Comparison of ENCODE assay signal across 1 cellular context in the genomic region with DNA sequence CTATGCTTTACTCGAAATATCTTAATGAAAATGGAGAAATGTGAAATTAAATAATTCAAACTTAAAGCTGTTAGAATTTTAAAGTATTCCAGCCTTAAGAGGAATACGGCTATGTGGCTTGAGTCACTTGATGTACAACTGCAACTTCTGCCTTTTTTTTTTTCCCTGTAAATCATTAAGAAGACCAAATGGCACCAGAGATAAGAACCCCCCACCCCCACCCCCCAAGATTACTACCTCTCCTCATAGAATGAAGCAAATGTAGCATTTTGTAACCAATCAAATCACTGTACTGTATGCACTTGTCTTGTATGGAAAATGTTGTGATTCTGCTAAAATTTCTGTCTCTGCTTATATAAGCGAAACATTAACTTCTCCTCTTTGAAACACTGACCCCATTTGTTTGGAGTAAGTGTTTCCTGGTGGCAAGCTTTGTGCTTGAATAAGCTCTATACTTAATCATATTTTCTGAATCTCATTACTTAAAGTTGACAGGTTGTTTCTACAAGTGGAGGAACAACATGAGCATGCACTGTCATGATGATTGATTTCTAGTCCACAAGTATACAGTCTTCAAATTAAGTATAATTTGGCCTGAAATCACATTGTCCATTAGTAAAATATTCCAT.
A peak's percentile ranks its signal among the peaks of the same experiment; 100 is the strongest.
TF ChIP-seq lines count a peak whose summit lies in the region.

No MANE protein-coding gene starts in this region.

TF ChIP-seq in K562, 482 proteins besides CTCF, POLR2A, EP300 and RAD21 (continued from another document and continues in another):
- TF ChIP-seq, protein P1, sequence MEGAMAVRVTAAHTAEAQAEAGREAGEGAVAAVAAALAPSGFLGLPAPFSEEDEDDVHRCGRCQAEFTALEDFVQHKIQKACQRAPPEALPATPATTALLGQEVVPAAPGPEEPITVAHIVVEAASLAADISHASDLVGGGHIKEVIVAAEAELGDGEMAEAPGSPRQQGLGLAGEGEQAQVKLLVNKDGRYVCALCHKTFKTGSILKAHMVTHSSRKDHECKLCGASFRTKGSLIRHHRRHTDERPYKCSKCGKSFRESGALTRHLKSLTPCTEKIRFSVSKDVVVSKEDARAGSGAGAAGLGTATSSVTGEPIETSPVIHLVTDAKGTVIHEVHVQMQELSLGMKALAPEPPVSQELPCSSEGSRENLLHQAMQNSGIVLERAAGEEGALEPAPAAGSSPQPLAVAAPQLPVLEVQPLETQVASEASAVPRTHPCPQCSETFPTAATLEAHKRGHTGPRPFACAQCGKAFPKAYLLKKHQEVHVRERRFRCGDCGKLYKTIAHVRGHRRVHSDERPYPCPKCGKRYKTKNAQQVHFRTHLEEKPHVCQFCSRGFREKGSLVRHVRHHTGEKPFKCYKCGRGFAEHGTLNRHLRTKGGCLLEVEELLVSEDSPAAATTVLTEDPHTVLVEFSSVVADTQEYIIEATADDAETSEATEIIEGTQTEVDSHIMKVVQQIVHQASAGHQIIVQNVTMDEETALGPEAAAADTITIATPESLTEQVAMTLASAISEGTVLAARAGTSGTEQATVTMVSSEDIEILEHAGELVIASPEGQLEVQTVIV (CRISPR knock-in tag; IDR thresholded peaks at IDR 0.05; ENCODE audit: borderline replicate concordance): no peak
- no peak for TF ChIP-seq CEBPB (tag; IDR thresholded peaks at IDR 0.05)
- TF ChIP-seq, protein P2, sequence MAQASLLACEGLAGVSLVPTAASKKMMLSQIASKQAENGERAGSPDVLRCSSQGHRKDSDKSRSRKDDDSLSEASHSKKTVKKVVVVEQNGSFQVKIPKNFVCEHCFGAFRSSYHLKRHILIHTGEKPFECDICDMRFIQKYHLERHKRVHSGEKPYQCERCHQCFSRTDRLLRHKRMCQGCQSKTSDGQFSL (CRISPR knock-in tag; IDR thresholded peaks at IDR 0.05): no peak
- TF ChIP-seq, protein P2 (tag; IDR thresholded peaks at IDR 0.05): peak in 1 of 2 experiments; percentile 38; a peak in 1 of 4 replicates
- TF ChIP-seq KHSRP (IDR thresholded peaks at IDR 0.05): no peak
- TF ChIP-seq DACH1 (IDR thresholded peaks at IDR 0.05; ENCODE audit: partially characterized antibody): peak; percentile 51
- peak in 1 of 2 experiments; percentile 23; a peak in 1 of 3 replicates for TF ChIP-seq CBX3 (IDR thresholded peaks at IDR 0.05; ENCODE audit: borderline replicate concordance in 1 of 2, low read length in 2 of 2)
- TF ChIP-seq MTA3 (IDR thresholded peaks at IDR 0.05; ENCODE audit: borderline replicate concordance): no peak
- TF ChIP-seq GATA2 (CRISPR knock-in tag; IDR thresholded peaks at IDR 0.05): peak; percentile 51; the same call in 1 of the 2 replicates
- TF ChIP-seq DIDO1 (tag; IDR thresholded peaks at IDR 0.05; ENCODE audit: low read depth): no peak
- TF ChIP-seq, protein P3, sequence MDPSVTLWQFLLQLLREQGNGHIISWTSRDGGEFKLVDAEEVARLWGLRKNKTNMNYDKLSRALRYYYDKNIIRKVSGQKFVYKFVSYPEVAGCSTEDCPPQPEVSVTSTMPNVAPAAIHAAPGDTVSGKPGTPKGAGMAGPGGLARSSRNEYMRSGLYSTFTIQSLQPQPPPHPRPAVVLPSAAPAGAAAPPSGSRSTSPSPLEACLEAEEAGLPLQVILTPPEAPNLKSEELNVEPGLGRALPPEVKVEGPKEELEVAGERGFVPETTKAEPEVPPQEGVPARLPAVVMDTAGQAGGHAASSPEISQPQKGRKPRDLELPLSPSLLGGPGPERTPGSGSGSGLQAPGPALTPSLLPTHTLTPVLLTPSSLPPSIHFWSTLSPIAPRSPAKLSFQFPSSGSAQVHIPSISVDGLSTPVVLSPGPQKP (CRISPR knock-in tag; IDR thresholded peaks at IDR 0.05): no peak
- TF ChIP-seq, protein P4, sequence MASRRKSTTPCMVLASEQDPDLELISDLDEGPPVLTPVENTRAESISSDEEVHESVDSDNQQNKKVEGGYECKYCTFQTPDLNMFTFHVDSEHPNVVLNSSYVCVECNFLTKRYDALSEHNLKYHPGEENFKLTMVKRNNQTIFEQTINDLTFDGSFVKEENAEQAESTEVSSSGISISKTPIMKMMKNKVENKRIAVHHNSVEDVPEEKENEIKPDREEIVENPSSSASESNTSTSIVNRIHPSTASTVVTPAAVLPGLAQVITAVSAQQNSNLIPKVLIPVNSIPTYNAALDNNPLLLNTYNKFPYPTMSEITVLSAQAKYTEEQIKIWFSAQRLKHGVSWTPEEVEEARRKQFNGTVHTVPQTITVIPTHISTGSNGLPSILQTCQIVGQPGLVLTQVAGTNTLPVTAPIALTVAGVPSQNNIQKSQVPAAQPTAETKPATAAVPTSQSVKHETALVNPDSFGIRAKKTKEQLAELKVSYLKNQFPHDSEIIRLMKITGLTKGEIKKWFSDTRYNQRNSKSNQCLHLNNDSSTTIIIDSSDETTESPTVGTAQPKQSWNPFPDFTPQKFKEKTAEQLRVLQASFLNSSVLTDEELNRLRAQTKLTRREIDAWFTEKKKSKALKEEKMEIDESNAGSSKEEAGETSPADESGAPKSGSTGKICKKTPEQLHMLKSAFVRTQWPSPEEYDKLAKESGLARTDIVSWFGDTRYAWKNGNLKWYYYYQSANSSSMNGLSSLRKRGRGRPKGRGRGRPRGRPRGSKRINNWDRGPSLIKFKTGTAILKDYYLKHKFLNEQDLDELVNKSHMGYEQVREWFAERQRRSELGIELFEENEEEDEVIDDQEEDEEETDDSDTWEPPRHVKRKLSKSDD (conservative IDR thresholded peaks at IDR 0.05; ENCODE audit: low read length): no peak
- no peak for TF ChIP-seq HNRNPK (IDR thresholded peaks at IDR 0.05; ENCODE audit: low read depth, low read length, poor library complexity, severe bottlenecking)
- TF ChIP-seq RFX1 (IDR thresholded peaks at IDR 0.05): no peak
- peak; percentile 68 for TF ChIP-seq TCF3 (CRISPR knock-in tag; IDR thresholded peaks at IDR 0.05)
- no peak for TF ChIP-seq NR3C1 (CRISPR knock-in tag; IDR thresholded peaks at IDR 0.05)
- TF ChIP-seq GTF2E2 (tag; IDR thresholded peaks at IDR 0.05): 0 out of 2 replicates have a peak, but pooled peaks have one; percentile 17
- peak; percentile 82 for TF ChIP-seq ARID1B (IDR thresholded peaks at IDR 0.05)
- 0 out of 2 replicates have a peak, but pooled peaks have one; percentile 3 for TF ChIP-seq MECOM (CRISPR knock-in tag; IDR thresholded peaks at IDR 0.05)
- TF ChIP-seq MAZ (CRISPR knock-in tag; conservative IDR thresholded peaks at IDR 0.05 in 1 of 2, IDR thresholded peaks at IDR 0.05 in 1 of 2): no peak
- no peak for TF ChIP-seq STAG1 (CRISPR knock-in tag; IDR thresholded peaks at IDR 0.05; ENCODE audit: borderline replicate concordance)
- TF ChIP-seq TBL1XR1 (IDR thresholded peaks at IDR 0.05; ENCODE audit: low read length in 2 of 2): 0 out of 4 replicates have a peak, but pooled peaks of 1 of the 2 experiments have one; percentile 44
- TF ChIP-seq CAMTA2 (CRISPR knock-in tag; conservative IDR thresholded peaks at IDR 0.05): no peak
- peak; percentile 54; the same call in 1 of the 2 replicates for TF ChIP-seq KLF16 (IDR thresholded peaks at IDR 0.05)
- no peak for TF ChIP-seq POLR3G (IDR thresholded peaks at IDR 0.05; ENCODE audit: extremely low read depth, insufficient read length, insufficient replicate concordance)
- TF ChIP-seq ZNF79 (CRISPR knock-in tag; IDR thresholded peaks at IDR 0.05; ENCODE audit: low read depth): no peak
- TF ChIP-seq, protein P5, sequence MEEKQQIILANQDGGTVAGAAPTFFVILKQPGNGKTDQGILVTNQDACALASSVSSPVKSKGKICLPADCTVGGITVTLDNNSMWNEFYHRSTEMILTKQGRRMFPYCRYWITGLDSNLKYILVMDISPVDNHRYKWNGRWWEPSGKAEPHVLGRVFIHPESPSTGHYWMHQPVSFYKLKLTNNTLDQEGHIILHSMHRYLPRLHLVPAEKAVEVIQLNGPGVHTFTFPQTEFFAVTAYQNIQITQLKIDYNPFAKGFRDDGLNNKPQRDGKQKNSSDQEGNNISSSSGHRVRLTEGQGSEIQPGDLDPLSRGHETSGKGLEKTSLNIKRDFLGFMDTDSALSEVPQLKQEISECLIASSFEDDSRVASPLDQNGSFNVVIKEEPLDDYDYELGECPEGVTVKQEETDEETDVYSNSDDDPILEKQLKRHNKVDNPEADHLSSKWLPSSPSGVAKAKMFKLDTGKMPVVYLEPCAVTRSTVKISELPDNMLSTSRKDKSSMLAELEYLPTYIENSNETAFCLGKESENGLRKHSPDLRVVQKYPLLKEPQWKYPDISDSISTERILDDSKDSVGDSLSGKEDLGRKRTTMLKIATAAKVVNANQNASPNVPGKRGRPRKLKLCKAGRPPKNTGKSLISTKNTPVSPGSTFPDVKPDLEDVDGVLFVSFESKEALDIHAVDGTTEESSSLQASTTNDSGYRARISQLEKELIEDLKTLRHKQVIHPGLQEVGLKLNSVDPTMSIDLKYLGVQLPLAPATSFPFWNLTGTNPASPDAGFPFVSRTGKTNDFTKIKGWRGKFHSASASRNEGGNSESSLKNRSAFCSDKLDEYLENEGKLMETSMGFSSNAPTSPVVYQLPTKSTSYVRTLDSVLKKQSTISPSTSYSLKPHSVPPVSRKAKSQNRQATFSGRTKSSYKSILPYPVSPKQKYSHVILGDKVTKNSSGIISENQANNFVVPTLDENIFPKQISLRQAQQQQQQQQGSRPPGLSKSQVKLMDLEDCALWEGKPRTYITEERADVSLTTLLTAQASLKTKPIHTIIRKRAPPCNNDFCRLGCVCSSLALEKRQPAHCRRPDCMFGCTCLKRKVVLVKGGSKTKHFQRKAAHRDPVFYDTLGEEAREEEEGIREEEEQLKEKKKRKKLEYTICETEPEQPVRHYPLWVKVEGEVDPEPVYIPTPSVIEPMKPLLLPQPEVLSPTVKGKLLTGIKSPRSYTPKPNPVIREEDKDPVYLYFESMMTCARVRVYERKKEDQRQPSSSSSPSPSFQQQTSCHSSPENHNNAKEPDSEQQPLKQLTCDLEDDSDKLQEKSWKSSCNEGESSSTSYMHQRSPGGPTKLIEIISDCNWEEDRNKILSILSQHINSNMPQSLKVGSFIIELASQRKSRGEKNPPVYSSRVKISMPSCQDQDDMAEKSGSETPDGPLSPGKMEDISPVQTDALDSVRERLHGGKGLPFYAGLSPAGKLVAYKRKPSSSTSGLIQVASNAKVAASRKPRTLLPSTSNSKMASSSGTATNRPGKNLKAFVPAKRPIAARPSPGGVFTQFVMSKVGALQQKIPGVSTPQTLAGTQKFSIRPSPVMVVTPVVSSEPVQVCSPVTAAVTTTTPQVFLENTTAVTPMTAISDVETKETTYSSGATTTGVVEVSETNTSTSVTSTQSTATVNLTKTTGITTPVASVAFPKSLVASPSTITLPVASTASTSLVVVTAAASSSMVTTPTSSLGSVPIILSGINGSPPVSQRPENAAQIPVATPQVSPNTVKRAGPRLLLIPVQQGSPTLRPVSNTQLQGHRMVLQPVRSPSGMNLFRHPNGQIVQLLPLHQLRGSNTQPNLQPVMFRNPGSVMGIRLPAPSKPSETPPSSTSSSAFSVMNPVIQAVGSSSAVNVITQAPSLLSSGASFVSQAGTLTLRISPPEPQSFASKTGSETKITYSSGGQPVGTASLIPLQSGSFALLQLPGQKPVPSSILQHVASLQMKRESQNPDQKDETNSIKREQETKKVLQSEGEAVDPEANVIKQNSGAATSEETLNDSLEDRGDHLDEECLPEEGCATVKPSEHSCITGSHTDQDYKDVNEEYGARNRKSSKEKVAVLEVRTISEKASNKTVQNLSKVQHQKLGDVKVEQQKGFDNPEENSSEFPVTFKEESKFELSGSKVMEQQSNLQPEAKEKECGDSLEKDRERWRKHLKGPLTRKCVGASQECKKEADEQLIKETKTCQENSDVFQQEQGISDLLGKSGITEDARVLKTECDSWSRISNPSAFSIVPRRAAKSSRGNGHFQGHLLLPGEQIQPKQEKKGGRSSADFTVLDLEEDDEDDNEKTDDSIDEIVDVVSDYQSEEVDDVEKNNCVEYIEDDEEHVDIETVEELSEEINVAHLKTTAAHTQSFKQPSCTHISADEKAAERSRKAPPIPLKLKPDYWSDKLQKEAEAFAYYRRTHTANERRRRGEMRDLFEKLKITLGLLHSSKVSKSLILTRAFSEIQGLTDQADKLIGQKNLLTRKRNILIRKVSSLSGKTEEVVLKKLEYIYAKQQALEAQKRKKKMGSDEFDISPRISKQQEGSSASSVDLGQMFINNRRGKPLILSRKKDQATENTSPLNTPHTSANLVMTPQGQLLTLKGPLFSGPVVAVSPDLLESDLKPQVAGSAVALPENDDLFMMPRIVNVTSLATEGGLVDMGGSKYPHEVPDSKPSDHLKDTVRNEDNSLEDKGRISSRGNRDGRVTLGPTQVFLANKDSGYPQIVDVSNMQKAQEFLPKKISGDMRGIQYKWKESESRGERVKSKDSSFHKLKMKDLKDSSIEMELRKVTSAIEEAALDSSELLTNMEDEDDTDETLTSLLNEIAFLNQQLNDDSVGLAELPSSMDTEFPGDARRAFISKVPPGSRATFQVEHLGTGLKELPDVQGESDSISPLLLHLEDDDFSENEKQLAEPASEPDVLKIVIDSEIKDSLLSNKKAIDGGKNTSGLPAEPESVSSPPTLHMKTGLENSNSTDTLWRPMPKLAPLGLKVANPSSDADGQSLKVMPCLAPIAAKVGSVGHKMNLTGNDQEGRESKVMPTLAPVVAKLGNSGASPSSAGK (IDR thresholded peaks at IDR 0.05): no peak
- TF ChIP-seq MTF1 (CRISPR knock-in tag; IDR thresholded peaks at IDR 0.05; ENCODE audit: borderline replicate concordance): no peak
- no peak for TF ChIP-seq PHTF2 (CRISPR knock-in tag; IDR thresholded peaks at IDR 0.05)
- TF ChIP-seq, protein P6, sequence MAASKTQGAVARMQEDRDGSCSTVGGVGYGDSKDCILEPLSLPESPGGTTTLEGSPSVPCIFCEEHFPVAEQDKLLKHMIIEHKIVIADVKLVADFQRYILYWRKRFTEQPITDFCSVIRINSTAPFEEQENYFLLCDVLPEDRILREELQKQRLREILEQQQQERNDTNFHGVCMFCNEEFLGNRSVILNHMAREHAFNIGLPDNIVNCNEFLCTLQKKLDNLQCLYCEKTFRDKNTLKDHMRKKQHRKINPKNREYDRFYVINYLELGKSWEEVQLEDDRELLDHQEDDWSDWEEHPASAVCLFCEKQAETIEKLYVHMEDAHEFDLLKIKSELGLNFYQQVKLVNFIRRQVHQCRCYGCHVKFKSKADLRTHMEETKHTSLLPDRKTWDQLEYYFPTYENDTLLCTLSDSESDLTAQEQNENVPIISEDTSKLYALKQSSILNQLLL (CRISPR knock-in tag; IDR thresholded peaks at IDR 0.05; ENCODE audit: borderline replicate concordance): no peak
- no peak for TF ChIP-seq SRSF7 (optimal IDR thresholded peaks at IDR 0.05; ENCODE audit: low read depth, low read length)
- TF ChIP-seq, protein P7, sequence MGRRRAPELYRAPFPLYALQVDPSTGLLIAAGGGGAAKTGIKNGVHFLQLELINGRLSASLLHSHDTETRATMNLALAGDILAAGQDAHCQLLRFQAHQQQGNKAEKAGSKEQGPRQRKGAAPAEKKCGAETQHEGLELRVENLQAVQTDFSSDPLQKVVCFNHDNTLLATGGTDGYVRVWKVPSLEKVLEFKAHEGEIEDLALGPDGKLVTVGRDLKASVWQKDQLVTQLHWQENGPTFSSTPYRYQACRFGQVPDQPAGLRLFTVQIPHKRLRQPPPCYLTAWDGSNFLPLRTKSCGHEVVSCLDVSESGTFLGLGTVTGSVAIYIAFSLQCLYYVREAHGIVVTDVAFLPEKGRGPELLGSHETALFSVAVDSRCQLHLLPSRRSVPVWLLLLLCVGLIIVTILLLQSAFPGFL (CRISPR knock-in tag; IDR thresholded peaks at IDR 0.05): no peak
- TF ChIP-seq CREM (IDR thresholded peaks at IDR 0.05; ENCODE audit: low read depth): 0 out of 2 replicates have a peak, but pooled peaks have one; percentile 16
- peak; percentile 73 for TF ChIP-seq CBFA2T2 (conservative IDR thresholded peaks at IDR 0.05)
- no peak for TF ChIP-seq TCF7 (IDR thresholded peaks at IDR 0.05; ENCODE audit: borderline replicate concordance)
